In genomic region chr4:180060159-180060889, GRCh38 we compare ENCODE assay signal across 9 cellular contexts.
DNase-seq lines count a peak whose midpoint lies in the region; ATAC-seq and TF ChIP-seq lines count a peak whose summit lies in the region.
"Had no signal": no experiment of that assay in that cellular context is flagged by ENCODE, and none has a peak within 500 bp of the region (broad histone marks: within the 10 kb centered on the region; RNA-seq: fewer than 3 reads in every experiment).

No MANE protein-coding gene starts in this region.

- H3K27me3 ChIP-seq in adipocyte (replicated peaks; ENCODE audit: control insufficient read depth, insufficient read depth, low read length), result peaks cover 47% of the 10 kb centered on the region
- H3K27me3 ChIP-seq in MG63, result peaks cover 20% of the 10 kb centered on the region

- TF ChIP-seq RAD21 in Ishikawa (IDR thresholded peaks at IDR 0.05; ENCODE audit: low read depth), result 0 out of 2 replicates have a peak, but pooled peaks have one; percentile 8

- H3K9ac ChIP-seq in adipocyte (ENCODE audit: low read length), result no peak overlapping the region

- TF ChIP-seq CTCF in C4-2B (conservative IDR thresholded peaks at IDR 0.05), result peak; percentile 8; the same call in 1 of the 2 replicates

- DNase-seq in adipocyte (ENCODE audit: low read depth) (peak; percentile 61), kidney tubule cell (ENCODE audit: low spot score) (peak; percentile 21), MG63 (no peak)
- DNase-seq: EL had no signal

- H3K36me3 ChIP-seq in adipocyte (ENCODE audit: control insufficient read depth, insufficient read depth, low read length, severe bottlenecking) (no peaks in the 10 kb centered on the region), MG63 (no peaks in the 10 kb centered on the region)

- H3K4me3 ChIP-seq in adipocyte (ENCODE audit: low read length) (no peak overlapping the region), MG63 (no peak overlapping the region)

- H3K9me3 ChIP-seq in adipocyte (ENCODE audit: control insufficient read depth, low read length) (no peaks in the 10 kb centered on the region), MG63 (no peaks in the 10 kb centered on the region)

- H3K4me1 ChIP-seq in adipocyte (ENCODE audit: control insufficient read depth, insufficient read depth, low read length), result peaks cover 7% of the 10 kb centered on the region

- TF ChIP-seq EP300 in Ishikawa (IDR thresholded peaks at IDR 0.05; ENCODE audit: borderline replicate concordance), result no peak

- no peak overlapping the region for H3K27ac ChIP-seq in C4-2B

- ATAC-seq in HG03025 (IDR thresholded peaks at IDR 0.05; ENCODE audit: low FRiP score, unreplicated experiment) (no peak), GM21529 (IDR thresholded peaks at IDR 0.05; ENCODE audit: unreplicated experiment) (no peak)
- no peak for ATAC-seq in activated CD4-positive, CD25-positive, alpha-beta regulatory T cell treated with anti-CD3 and anti-CD28 coated beads, Interleukin-2, amount 50 U/mL, for 24 hours

TF ChIP-seq in Ishikawa, 13 proteins besides CTCF, POLR2A, EP300 and RAD21:
- TF ChIP-seq USF1 (IDR thresholded peaks at IDR 0.05) (no peak), REST (IDR thresholded peaks at IDR 0.05; ENCODE audit: low read depth) (no peak), CEBPB (IDR thresholded peaks at IDR 0.05) (no peak), ZBTB7A (IDR thresholded peaks at IDR 0.05; ENCODE audit: low read depth) (no peak), CREB1 (IDR thresholded peaks at IDR 0.05; ENCODE audit: low read depth) (no peak), TAF1 (IDR thresholded peaks at IDR 0.05; ENCODE audit: low read depth) (no peak), EGR1 (IDR thresholded peaks at IDR 0.05) (no peak), FOXM1 (IDR thresholded peaks at IDR 0.05; ENCODE audit: borderline replicate concordance, low read depth) (no peak), MAX (IDR thresholded peaks at IDR 0.05) (no peak)
TF ChIP-seq in Ishikawa: peak in this region for 0.
